In the genomic region with DNA sequence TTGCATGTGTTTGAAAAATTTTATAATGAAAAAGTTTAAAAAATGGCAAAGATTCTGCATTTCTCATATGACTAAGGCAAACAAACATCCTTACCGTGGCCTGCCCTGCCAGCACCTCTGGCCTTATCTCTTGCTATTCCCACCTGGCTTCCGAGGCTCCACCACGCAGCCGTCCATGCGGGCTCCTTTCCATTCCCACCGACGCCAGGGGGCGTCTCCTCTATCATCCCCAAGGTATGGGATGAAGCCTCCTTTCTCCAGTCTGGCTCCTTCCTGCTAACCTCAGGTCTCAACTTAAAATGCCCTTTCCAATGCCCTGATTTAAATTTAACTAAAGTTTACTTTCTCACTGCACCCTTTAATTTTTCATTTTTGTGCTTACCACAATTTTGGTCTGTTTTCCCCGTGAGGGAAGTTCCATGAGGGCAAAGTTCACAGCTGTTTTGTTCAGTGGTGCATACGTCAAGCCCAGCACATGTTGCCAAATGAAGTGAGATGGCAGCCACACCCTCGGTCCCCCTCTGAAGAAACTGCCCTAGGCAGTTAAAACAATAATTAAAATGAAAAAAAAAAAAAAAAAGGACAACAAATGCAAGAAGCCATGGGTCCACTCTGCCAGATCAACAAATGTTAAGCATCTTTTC, we compare ENCODE assay signal across 8 cellular contexts. TPM values are rescaled to one million over a fixed set of nuclear protein-coding genes. Genes with fewer than 3 reads are reported as not detected.
DNase-seq lines count a peak whose midpoint lies in the region; ATAC-seq, FAIRE-seq and TF ChIP-seq lines count a peak whose summit lies in the region.

No MANE protein-coding gene starts in this region.

- H3K9me3 Mint-ChIP-seq in glutamatergic neuron (ENCODE audit: unreplicated experiment), result peaks cover 7% of the 10 kb centered on the region

- DNase-seq in D721Med (ENCODE audit: insufficient read length, low spot score) (no peak), Kasumi-1 (lab: John Stamatoyannopoulos, UW) (peak; percentile 38 to 58), SK-N-DZ (ENCODE audit: low spot score) (peak; percentile 59), glutamatergic neuron (peak; percentile 81), small intestine (peak; percentile 48), NCI-H2196 treated with DMSO at 0.1 percent for 48 hours (lab: John Stamatoyannopoulos, UW; ENCODE audit: unreplicated experiment) (no peak)

- peaks cover 3% of the 10 kb centered on the region for H3K27me3 Mint-ChIP-seq in glutamatergic neuron (ENCODE audit: unreplicated experiment)

- H3K4me3 ChIP-seq in small intestine (ENCODE audit: low read depth in 1 of 2, low read length in 2 of 2), result no peak overlapping the region

- FAIRE-seq in D721Med (lab: Jason Lieb, UNC) (no peak), small intestine (lab: Jason Lieb, UNC) (no peak)

- no peaks in the 10 kb centered on the region for H3K4me1 ChIP-seq in small intestine (ENCODE audit: control insufficient read depth in 2 of 2, insufficient read depth in 1 of 2, low read depth in 1 of 2, low read length in 1 of 2)

- TF ChIP-seq CTCF in D721Med (IDR thresholded peaks at IDR 0.05; ENCODE audit: insufficient read depth, missing control alignments) (peak; percentile 98), glutamatergic neuron (IDR thresholded peaks at IDR 0.05; ENCODE audit: partially characterized antibody, unreplicated experiment) (peak; percentile 74)

- H3K27me3 ChIP-seq in small intestine (ENCODE audit: control insufficient read depth in 2 of 2, insufficient read depth in 2 of 2, low read length in 2 of 2), result no peaks in the 10 kb centered on the region

- 10 to 17% (median 10%) methylated on average over 11 of the region's 11 CpGs for WGBS in small intestine, 3 donors

- H3K9me3 ChIP-seq in small intestine (ENCODE audit: control insufficient read depth, low read depth), result no peaks in the 10 kb centered on the region

- H3K4me1 Mint-ChIP-seq in glutamatergic neuron (ENCODE audit: low read depth, unreplicated experiment), result no peaks in the 10 kb centered on the region

- no peak for ATAC-seq in HG03280 (IDR thresholded peaks at IDR 0.05; ENCODE audit: unreplicated experiment)
- ATAC-seq in HG03039 (IDR thresholded peaks at IDR 0.05; ENCODE audit: unreplicated experiment), result no peak

- no peak overlapping the region for H3K27ac ChIP-seq in small intestine (ENCODE audit: low read depth in 1 of 2, low read length in 1 of 2)

- peaks cover 18% of the 10 kb centered on the region for H3K36me3 Mint-ChIP-seq in glutamatergic neuron (ENCODE audit: unreplicated experiment)

- no peaks in the 10 kb centered on the region for H3K36me3 ChIP-seq in small intestine (ENCODE audit: control insufficient read depth in 2 of 2, insufficient read depth in 2 of 2, low read length in 2 of 2)

- H3K4me3 Mint-ChIP-seq in glutamatergic neuron (ENCODE audit: unreplicated experiment), result no peak overlapping the region

- H3K27ac Mint-ChIP-seq in glutamatergic neuron (ENCODE audit: unreplicated experiment), result no peak overlapping the region

RNA-seq across cellular contexts. Expression of a gene that starts 13.3 kb away (rescaled TPM):
- polyA plus RNA-seq in SK-N-DZ (2014; cell fraction: cytosol; rRNA removed), result 1.7 and 2.4 TPM in 2 replicates
- polyA plus RNA-seq in SK-N-DZ (2014; cell fraction: nucleus; rRNA removed), result 0.85 and 1.3 TPM in 2 replicates
- 12.3 TPM for total RNA-seq in glutamatergic neuron (ENCODE audit: unreplicated experiment)
- polyA plus RNA-seq in small intestine, result under 1 TPM; under 0.01 to 0.21 (median under 0.01) TPM

Comparison
In these comparisons a context has a peak if more than half of its experiments do, and no peak if none do; other contexts are left out.
1. DNase-seq: peak in Kasumi-1 (2 of 2), SK-N-DZ (single experiment), glutamatergic neuron (single experiment) and small intestine (single experiment); none in D721Med (single experiment) and NCI-H2196 treated with DMSO at 0.1 percent for 48 hours (single experiment).